15 cellular contexts compared by ENCODE assay signal in genomic region chr7:106058925-106059324, GRCh38. TPM values are rescaled to one million over a fixed set of nuclear protein-coding genes. Genes with fewer than 3 reads are reported as not detected.
A peak's percentile ranks its signal among the peaks of the same experiment; 100 is the strongest.
DNase-seq lines count a peak whose midpoint lies in the region; ATAC-seq, FAIRE-seq and TF ChIP-seq lines count a peak whose summit lies in the region.
"Had no signal": no experiment of that assay in that cellular context is flagged by ENCODE, and none has a peak within 500 bp of the region (broad histone marks: within the 10 kb centered on the region; RNA-seq: fewer than 3 reads in every experiment).

No MANE protein-coding gene starts in this region.

- H3K9me2 ChIP-seq in PC-9 (ENCODE audit: insufficient read depth): no peaks in the 10 kb centered on the region

- H3K79me2 ChIP-seq in PC-9 (ENCODE audit: low read depth): no peaks in the 10 kb centered on the region

- WGBS in sigmoid colon, 2 donors: 92 to 94% methylated on average over 3 of the region's 3 CpGs
- WGBS in pancreas, 2 donors: 70 to 80% methylated on average over 3 of the region's 3 CpGs

- no peak for TF ChIP-seq EP300 in sigmoid colon (IDR thresholded peaks at IDR 0.05)

- POLR2A ChIA-PET in PC-9 (lab: Charles Lee; ENCODE audit: unreplicated experiment): interaction anchor here (0.5 to 0.6 kb wide), 2 partner anchors 721 to 1050 kb away, joined by 5 to 6 read pairs; no protein-coding TSS in a partner anchor

- H3K27ac ChIP-seq in PC-9: no peak overlapping the region
- H3K27ac ChIP-seq in epithelial cell of prostate: peak overlapping the region; percentile 71
- peak overlapping the region; percentile 27 to 89 (median 70) for H3K27ac ChIP-seq in sigmoid colon
- no peak overlapping the region for H3K27ac ChIP-seq in pancreas
- no peak overlapping the region for H3K27ac ChIP-seq in coronary artery
- H3K27ac ChIP-seq: upper lobe of right lung had no signal

- peak overlapping the region; percentile 57 for H3K4me2 ChIP-seq in PC-9

- H3K36me3 Mint-ChIP-seq in activated T-cell treated with anti-CD3 and anti-CD28 coated beads, Interleukin-2, amount 50 U/mL, for 24 hours (ENCODE audit: low read depth): no peaks in the 10 kb centered on the region

- H3K36me3 ChIP-seq in PC-9 (ENCODE audit: low read depth): no peaks in the 10 kb centered on the region
- H3K36me3 ChIP-seq in sigmoid colon: no peaks in the 10 kb centered on the region
- H3K36me3 ChIP-seq in pancreas: no peaks in the 10 kb centered on the region
- H3K36me3 ChIP-seq: heart right ventricle, upper lobe of right lung had no signal

- BruUV-seq in PC-9 (replicated peaks; lab: Mats Ljungman, UMichigan): no TSS peak

- no peak for ATAC-seq in pancreas
- no peak for ATAC-seq in GM18861 (IDR thresholded peaks at IDR 0.05; ENCODE audit: unreplicated experiment)

- H3K4me1 ChIP-seq in PC-9 (replicated peaks; ENCODE audit: insufficient read depth) (peaks cover 65% of the 10 kb centered on the region), sigmoid colon (peaks cover 0 to 67% (median 46%) of the 10 kb centered on the region in 4 donors), pancreas (peaks cover 0 to 7% (median 0%) of the 10 kb centered on the region in 3 donors)

- no peaks in the 10 kb centered on the region for H3K9me3 ChIP-seq in PC-9 (ENCODE audit: insufficient read depth, low read depth)
- H3K9me3 ChIP-seq in sigmoid colon: no peaks in the 10 kb centered on the region
- H3K9me3 ChIP-seq in pancreas: no peaks in the 10 kb centered on the region
- H3K9me3 ChIP-seq: heart right ventricle, upper lobe of right lung had no signal

- intact Hi-C loops in PC-9 (cut with micrococcal nuclease; ENCODE audit: unreplicated experiment): loop anchor here (1.0 kb wide), 3 partner anchors 10 to 53 kb away; partner anchors contain the start of gene SYPL1
- intact Hi-C loops in sigmoid colon (cut with DNase I): loop anchor here (10.0 kb wide), 1 partner anchor 366 kb away; no protein-coding TSS in a partner anchor
- intact Hi-C loops in pancreas (cut with DNase I): loop anchor here in 2 of 3 donors (5.0 kb wide), 2 partner anchors 93 to 108 kb away; no protein-coding TSS in a partner anchor

- H4K20me1 ChIP-seq in PC-9 (ENCODE audit: insufficient read depth): no peaks in the 10 kb centered on the region

- no peak overlapping the region for H2AFZ ChIP-seq in PC-9

- H3K4me3 Mint-ChIP-seq in activated T-cell treated with anti-CD3 and anti-CD28 coated beads, Interleukin-2, amount 50 U/mL, for 24 hours: no peak overlapping the region
- H3K4me3 Mint-ChIP-seq: nephron had no signal

- no peak overlapping the region for H3K4me3 ChIP-seq in PC-9
- no peak overlapping the region for H3K4me3 ChIP-seq in sigmoid colon
- H3K4me3 ChIP-seq in pancreas: no peak overlapping the region
- no peak overlapping the region for H3K4me3 ChIP-seq in coronary artery
- H3K4me3 ChIP-seq: heart right ventricle, upper lobe of right lung had no signal

- no peak for TF ChIP-seq POLR2A in sigmoid colon (IDR thresholded peaks at IDR 0.05)

- CTCF ChIA-PET in PC-9 (lab: Charles Lee): interaction anchor here (0.6 to 1.8 kb wide), 5 partner anchors 13 to 298 kb away, joined by 3 to 17 read pairs (median 4); partner anchors contain the start of gene SYPL1

- DNase-seq in DMS 273 treated with DMSO at 0.1 percent for 48 hours (lab: John Stamatoyannopoulos, UW) (peak; percentile 60), PC-9 (no peak), epithelial cell of prostate (ENCODE audit: low read depth, low spot score) (no peak), sigmoid colon (no peak), pancreas (no peak), coronary artery (ENCODE audit: low spot score) (no peak)
- no peak for DNase-seq in activated T-cell treated with anti-CD3 and anti-CD28 coated beads, Interleukin-2, amount 50 U/mL, for 24 hours
- DNase-seq: activated naive CD4-positive, alpha-beta T cell; heart right ventricle; left cardiac atrium; NCI-H1092 treated with DMSO at 0.1 percent for 48 hours had no signal

- H3K9me3 Mint-ChIP-seq in activated T-cell treated with anti-CD3 and anti-CD28 coated beads, Interleukin-2, amount 50 U/mL, for 24 hours: no peaks in the 10 kb centered on the region

- no peak for TF ChIP-seq CTCF in PC-9 (conservative IDR thresholded peaks at IDR 0.05)
- no peak for TF ChIP-seq CTCF in sigmoid colon (IDR thresholded peaks at IDR 0.05)
- no peak for TF ChIP-seq CTCF in pancreas (IDR thresholded peaks at IDR 0.05)
- no peak for TF ChIP-seq CTCF in coronary artery (IDR thresholded peaks at IDR 0.05)

- H3K27me3 Mint-ChIP-seq in activated T-cell treated with anti-CD3 and anti-CD28 coated beads, Interleukin-2, amount 50 U/mL, for 24 hours: no peaks in the 10 kb centered on the region

- FAIRE-seq in pancreas (lab: Jason Lieb, UNC): no peak
- FAIRE-seq: endothelial cell of umbilical vein had no signal

- peaks cover 42% of the 10 kb centered on the region; the same call in 1 of the 2 replicates for H3F3A ChIP-seq in PC-9 (ENCODE audit: insufficient read depth, low read depth)

- peaks cover 40% of the 10 kb centered on the region for H3K4me1 Mint-ChIP-seq in activated T-cell treated with anti-CD3 and anti-CD28 coated beads, Interleukin-2, amount 50 U/mL, for 24 hours (ENCODE audit: low read depth)

- no peak overlapping the region for H3K27ac Mint-ChIP-seq in activated T-cell treated with anti-CD3 and anti-CD28 coated beads, Interleukin-2, amount 50 U/mL, for 24 hours

- H3K27me3 ChIP-seq in PC-9 (ENCODE audit: insufficient read depth, low read depth) (no peaks in the 10 kb centered on the region), sigmoid colon (no peaks in the 10 kb centered on the region), pancreas (no peaks in the 10 kb centered on the region)
- H3K27me3 ChIP-seq: heart right ventricle, upper lobe of right lung had no signal

RNA-seq across cellular contexts. Expression of gene SYPL1, which starts 53.2 kb away (rescaled TPM):
- total RNA-seq in PC-9 (2021): 83.9 and 102 TPM in 2 replicates
- 100 to 1,000 TPM in 3 of 4 donors, 10 to 100 TPM in 1; 99.5 to 184 (median 144) TPM for total RNA-seq in sigmoid colon
- 10 to 100 TPM; 21.0 to 84.0 (median 24.3) TPM for polyA plus RNA-seq in sigmoid colon
- total RNA-seq in pancreas: 10 to 100 TPM; 23.4 to 44.7 (median 33.5) TPM
- polyA plus RNA-seq in pancreas: 10 to 100 TPM; 16.4 to 38.6 TPM

Comparison
In these comparisons a context has a peak if more than half of its experiments do, and no peak if none do; other contexts are left out.
1. H3K27ac ChIP-seq: peak in epithelial cell of prostate (single experiment) and sigmoid colon (4 of 4); none in PC-9 (single experiment), pancreas (0 of 4) and coronary artery (0 of 2).